Comparison of ENCODE assay signal across 8 cellular contexts in genomic region chr22:23183107-23183698, GRCh38. TPM values are rescaled to one million over a fixed set of nuclear protein-coding genes. Genes with fewer than 3 reads are reported as not detected.
A peak's percentile ranks its signal among the peaks of the same experiment; 100 is the strongest.
DNase-seq lines count a peak whose midpoint lies in the region; ATAC-seq and TF ChIP-seq lines count a peak whose summit lies in the region.

No MANE protein-coding gene starts in this region.

- intact Hi-C loops in body of pancreas (cut with DNase I), result no loop called here

- no peaks in the 10 kb centered on the region for H3K27me3 ChIP-seq in body of pancreas
- H3K27me3 ChIP-seq in skeletal muscle satellite cell (ENCODE audit: control insufficient read depth, insufficient read depth, low read length), result no peaks in the 10 kb centered on the region

- peak overlapping the region; percentile 77 for H3K4me2 ChIP-seq in skeletal muscle satellite cell (ENCODE audit: low read length)

- H3K4me1 ChIP-seq in body of pancreas (peaks cover 57% of the 10 kb centered on the region), skeletal muscle satellite cell (ENCODE audit: control insufficient read depth, insufficient read depth, low read length) (peaks cover 51% of the 10 kb centered on the region)

- POLR2A ChIA-PET in GM10248 (lab: Yijun Ruan, JAX), result no interaction called here

- no peaks in the 10 kb centered on the region for H3K9me3 ChIP-seq in body of pancreas
- no peaks in the 10 kb centered on the region for H3K9me3 ChIP-seq in skeletal muscle satellite cell (replicated peaks; ENCODE audit: low read length)

- no peak for TF ChIP-seq POLR2A in body of pancreas (IDR thresholded peaks at IDR 0.05)

- CTCF ChIA-PET in GM10248 (lab: Yijun Ruan, JAX), result interaction anchor here (1.3 to 12.7 kb wide), 3 partner anchors 8 to 223 kb away, joined by 3 to 229 read pairs (median 5); no protein-coding TSS in a partner anchor

- H3K9ac ChIP-seq in skeletal muscle satellite cell (ENCODE audit: low read depth, low read length), result no peak overlapping the region

- no peak for ATAC-seq in body of pancreas
- ATAC-seq in HG02981 (IDR thresholded peaks at IDR 0.05; ENCODE audit: unreplicated experiment), result no peak

- H3K27ac ChIP-seq in body of pancreas, result peak overlapping the region in 1 of 4 donors; percentile 36

- TF ChIP-seq CTCF in body of pancreas (IDR thresholded peaks at IDR 0.05) (no peak), GM10248 (IDR thresholded peaks at IDR 0.05; ENCODE audit: control extremely low read depth, extremely low read depth, low read depth, missing control alignments) (no peak)

- WGBS in body of pancreas, 2 donors, result 4 to 11% methylated on average over 9 to 11 of the region's 11 CpGs

- no peak overlapping the region for H3K4me3 ChIP-seq in body of pancreas
- peak overlapping the region; percentile 74 for H3K4me3 ChIP-seq in skeletal muscle satellite cell (ENCODE audit: low read length)

- peak; percentile 23 to 46 for DNase-seq in SHP77 (lab: John Stamatoyannopoulos, UW)
- DNase-seq in SHP77 treated with DMSO at 0.1 percent for 48 hours (lab: John Stamatoyannopoulos, UW), result no peak
- DNase-seq in NCI-H2171 treated with DMSO at 0.1 percent for 48 hours (lab: John Stamatoyannopoulos, UW), result peak; percentile 32
- peak; percentile 58 to 74 (median 62) for DNase-seq in body of pancreas
- DNase-seq in iPS-NIHi11 (ENCODE audit: low spot score), result peak; percentile 82
- no peak for DNase-seq in GM10248 (ENCODE audit: extremely low spot score)

- H3K36me3 ChIP-seq in body of pancreas (replicated peaks in 1 of 2; ENCODE audit: insufficient read depth in 1 of 2, low read depth in 2 of 2), result no peaks in the 10 kb centered on the region
- peaks cover 7% of the 10 kb centered on the region for H3K36me3 ChIP-seq in skeletal muscle satellite cell (ENCODE audit: insufficient read depth, low read length)

RNA-seq across cellular contexts. Expression of gene BCR, which starts 2.9 kb away (rescaled TPM):
- total RNA-seq in body of pancreas, result 10 to 100 TPM; 28.3 to 71.2 TPM
- 23.6 and 32.2 TPM in 2 replicates for total RNA-seq in skeletal muscle satellite cell (2012; rRNA removed)

RNA-seq across cellular contexts. Expression of gene RAB36, which starts 37.9 kb away (rescaled TPM):
- total RNA-seq in body of pancreas, result 1 to 10 TPM; 1.3 to 3.1 TPM
- total RNA-seq in skeletal muscle satellite cell (2012; rRNA removed), result 4.8 and 5.3 TPM in 2 replicates

RNA-seq across cellular contexts. Expression of gene RSPH14, which starts 41.4 kb away (rescaled TPM):
- under 1 TPM; 0.26 to 0.33 TPM for total RNA-seq in body of pancreas
- not detected in 2 replicates for total RNA-seq in skeletal muscle satellite cell (2012; rRNA removed)

Comparison
In these comparisons a context has a peak if more than half of its experiments do, and no peak if none do; other contexts are left out.
1. DNase-seq: peak in SHP77 (2 of 2), NCI-H2171 treated with DMSO at 0.1 percent for 48 hours (single experiment), body of pancreas (4 of 4) and iPS-NIHi11 (single experiment); none in SHP77 treated with DMSO at 0.1 percent for 48 hours (single experiment) and GM10248 (single experiment).